Comparison of ENCODE assay signal across 1 cellular context in the genomic region with DNA sequence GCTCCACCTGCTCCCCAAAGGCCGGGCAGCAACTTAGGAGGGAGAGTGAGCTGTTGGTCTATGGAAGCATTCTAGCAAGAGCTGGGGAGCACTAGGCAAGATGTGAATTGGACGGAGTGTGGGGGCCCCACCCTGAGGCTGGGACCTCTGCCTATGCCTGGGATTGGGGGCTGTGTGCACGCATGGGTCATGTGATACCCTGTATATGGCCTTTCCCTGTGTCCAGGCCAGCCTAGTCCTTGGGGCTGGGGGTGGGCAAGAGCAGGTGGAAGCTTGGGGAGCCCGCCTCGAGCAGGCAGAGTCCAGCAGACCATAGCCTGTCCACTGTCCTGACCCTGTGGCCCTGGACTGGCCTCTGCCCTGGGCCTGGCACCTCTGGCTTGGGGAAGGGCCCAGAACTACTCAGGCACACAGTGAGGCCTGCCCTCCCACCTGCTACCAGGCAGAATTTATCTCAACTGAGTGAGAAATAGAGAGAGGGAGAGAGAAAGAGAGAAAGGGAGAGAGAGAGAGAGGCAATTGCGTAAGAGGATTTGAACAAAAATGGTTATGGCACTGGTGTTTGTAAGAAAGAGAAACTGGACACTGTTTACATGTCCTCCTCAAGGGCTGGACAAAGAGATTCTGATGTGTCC.
TF ChIP-seq lines count a peak whose summit lies in the region.

No MANE protein-coding gene starts in this region.

TF ChIP-seq in HepG2, 621 proteins besides CTCF, POLR2A, EP300 and RAD21 (continued from another document and continues in another):
- TF ChIP-seq, protein P1, sequence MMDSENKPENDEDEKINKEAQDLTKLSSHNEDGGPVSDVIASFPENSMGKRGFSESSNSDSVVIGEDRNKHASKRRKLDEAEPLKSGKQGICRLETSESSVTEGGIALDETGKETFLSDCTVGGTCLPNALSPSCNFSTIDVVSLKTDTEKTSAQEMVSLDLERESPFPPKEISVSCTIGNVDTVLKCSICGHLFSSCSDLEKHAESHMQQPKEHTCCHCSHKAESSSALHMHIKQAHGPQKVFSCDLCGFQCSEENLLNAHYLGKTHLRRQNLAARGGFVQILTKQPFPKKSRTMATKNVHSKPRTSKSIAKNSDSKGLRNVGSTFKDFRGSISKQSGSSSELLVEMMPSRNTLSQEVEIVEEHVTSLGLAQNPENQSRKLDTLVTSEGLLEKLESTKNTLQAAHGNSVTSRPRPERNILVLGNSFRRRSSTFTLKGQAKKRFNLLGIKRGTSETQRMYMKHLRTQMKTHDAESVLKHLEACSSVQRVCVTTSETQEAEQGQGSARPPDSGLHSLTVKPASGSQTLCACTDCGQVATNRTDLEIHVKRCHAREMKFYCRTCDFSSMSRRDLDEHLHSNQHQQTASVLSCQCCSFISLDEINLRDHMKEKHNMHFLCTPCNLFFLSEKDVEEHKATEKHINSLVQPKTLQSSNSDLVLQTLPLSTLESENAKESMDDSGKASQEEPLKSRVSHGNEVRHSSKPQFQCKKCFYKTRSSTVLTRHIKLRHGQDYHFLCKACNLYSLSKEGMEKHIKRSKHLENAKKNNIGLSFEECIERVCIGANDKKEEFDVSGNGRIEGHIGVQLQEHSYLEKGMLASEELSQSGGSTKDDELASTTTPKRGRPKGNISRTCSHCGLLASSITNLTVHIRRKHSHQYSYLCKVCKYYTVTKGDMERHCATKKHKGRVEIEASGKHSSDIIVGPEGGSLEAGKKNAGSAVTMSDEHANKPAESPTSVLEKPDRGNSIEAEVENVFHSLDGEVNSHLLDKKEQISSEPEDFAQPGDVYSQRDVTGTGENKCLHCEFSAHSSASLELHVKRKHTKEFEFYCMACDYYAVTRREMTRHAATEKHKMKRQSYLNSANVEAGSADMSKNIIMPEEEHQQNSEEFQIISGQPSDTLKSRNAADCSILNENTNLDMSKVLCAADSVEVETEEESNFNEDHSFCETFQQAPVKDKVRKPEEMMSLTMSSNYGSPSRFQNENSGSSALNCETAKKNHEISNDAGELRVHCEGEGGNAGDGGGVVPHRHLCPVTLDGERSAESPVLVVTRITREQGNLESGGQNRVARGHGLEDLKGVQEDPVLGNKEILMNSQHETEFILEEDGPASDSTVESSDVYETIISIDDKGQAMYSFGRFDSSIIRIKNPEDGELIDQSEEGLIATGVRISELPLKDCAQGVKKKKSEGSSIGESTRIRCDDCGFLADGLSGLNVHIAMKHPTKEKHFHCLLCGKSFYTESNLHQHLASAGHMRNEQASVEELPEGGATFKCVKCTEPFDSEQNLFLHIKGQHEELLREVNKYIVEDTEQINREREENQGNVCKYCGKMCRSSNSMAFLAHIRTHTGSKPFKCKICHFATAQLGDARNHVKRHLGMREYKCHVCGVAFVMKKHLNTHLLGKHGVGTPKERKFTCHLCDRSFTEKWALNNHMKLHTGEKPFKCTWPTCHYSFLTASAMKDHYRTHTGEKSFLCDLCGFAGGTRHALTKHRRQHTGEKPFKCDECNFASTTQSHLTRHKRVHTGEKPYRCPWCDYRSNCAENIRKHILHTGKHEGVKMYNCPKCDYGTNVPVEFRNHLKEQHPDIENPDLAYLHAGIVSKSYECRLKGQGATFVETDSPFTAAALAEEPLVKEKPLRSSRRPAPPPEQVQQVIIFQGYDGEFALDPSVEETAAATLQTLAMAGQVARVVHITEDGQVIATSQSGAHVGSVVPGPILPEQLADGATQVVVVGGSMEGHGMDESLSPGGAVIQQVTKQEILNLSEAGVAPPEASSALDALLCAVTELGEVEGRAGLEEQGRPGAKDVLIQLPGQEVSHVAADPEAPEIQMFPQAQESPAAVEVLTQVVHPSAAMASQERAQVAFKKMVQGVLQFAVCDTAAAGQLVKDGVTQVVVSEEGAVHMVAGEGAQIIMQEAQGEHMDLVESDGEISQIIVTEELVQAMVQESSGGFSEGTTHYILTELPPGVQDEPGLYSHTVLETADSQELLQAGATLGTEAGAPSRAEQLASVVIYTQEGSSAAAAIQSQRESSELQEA (CRISPR knock-in tag; IDR thresholded peaks at IDR 0.05; ENCODE audit: not compliant biosample characterization), result no peak
- TF ChIP-seq ZNF558 (CRISPR knock-in tag; IDR thresholded peaks at IDR 0.05; ENCODE audit: borderline replicate concordance) (no peak), CENPX (CRISPR knock-in tag; IDR thresholded peaks at IDR 0.05) (no peak), ZNF510 (CRISPR knock-in tag; IDR thresholded peaks at IDR 0.05; ENCODE audit: low read depth) (no peak), ZNF34 (CRISPR knock-in tag; IDR thresholded peaks at IDR 0.05; ENCODE audit: borderline replicate concordance) (no peak), ZFP62 (CRISPR knock-in tag; IDR thresholded peaks at IDR 0.05) (no peak), CSRNP1 (CRISPR knock-in tag; IDR thresholded peaks at IDR 0.05) (no peak), ZNF709 (CRISPR knock-in tag; IDR thresholded peaks at IDR 0.05) (no peak), ZFP36L2 (CRISPR knock-in tag; IDR thresholded peaks at IDR 0.05) (no peak), CBX5 (CRISPR knock-in tag; IDR thresholded peaks at IDR 0.05; ENCODE audit: borderline replicate concordance) (0 out of 2 replicates have a peak, but pooled peaks have one; percentile 23), ERF (CRISPR knock-in tag; IDR thresholded peaks at IDR 0.05) (peak; percentile 40; the same call in 1 of the 2 replicates), RBAK (CRISPR knock-in tag; IDR thresholded peaks at IDR 0.05) (no peak), CC2D1A (CRISPR knock-in tag; IDR thresholded peaks at IDR 0.05) (no peak), ZBTB21 (CRISPR knock-in tag; IDR thresholded peaks at IDR 0.05) (no peak), ZNF710 (CRISPR knock-in tag; IDR thresholded peaks at IDR 0.05; ENCODE audit: borderline replicate concordance) (peak; percentile 98), RFXAP (CRISPR knock-in tag; IDR thresholded peaks at IDR 0.05; ENCODE audit: borderline replicate concordance) (no peak), STAG1 (CRISPR knock-in tag; IDR thresholded peaks at IDR 0.05) (no peak), BHLHE40 (IDR thresholded peaks at IDR 0.05; ENCODE audit: low read length) (no peak), MEF2D (CRISPR knock-in tag; IDR thresholded peaks at IDR 0.05) (0 out of 2 replicates have a peak, but pooled peaks have one; percentile 35), TBP (CRISPR knock-in tag; IDR thresholded peaks at IDR 0.05) (no peak)
- TF ChIP-seq, protein P2, sequence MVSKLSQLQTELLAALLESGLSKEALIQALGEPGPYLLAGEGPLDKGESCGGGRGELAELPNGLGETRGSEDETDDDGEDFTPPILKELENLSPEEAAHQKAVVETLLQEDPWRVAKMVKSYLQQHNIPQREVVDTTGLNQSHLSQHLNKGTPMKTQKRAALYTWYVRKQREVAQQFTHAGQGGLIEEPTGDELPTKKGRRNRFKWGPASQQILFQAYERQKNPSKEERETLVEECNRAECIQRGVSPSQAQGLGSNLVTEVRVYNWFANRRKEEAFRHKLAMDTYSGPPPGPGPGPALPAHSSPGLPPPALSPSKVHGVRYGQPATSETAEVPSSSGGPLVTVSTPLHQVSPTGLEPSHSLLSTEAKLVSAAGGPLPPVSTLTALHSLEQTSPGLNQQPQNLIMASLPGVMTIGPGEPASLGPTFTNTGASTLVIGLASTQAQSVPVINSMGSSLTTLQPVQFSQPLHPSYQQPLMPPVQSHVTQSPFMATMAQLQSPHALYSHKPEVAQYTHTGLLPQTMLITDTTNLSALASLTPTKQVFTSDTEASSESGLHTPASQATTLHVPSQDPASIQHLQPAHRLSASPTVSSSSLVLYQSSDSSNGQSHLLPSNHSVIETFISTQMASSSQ (IDR thresholded peaks at IDR 0.05; ENCODE audit: low read depth), result no peak
- TF ChIP-seq, protein P2 (CRISPR knock-in tag; IDR thresholded peaks at IDR 0.05; ENCODE audit: borderline replicate concordance), result no peak
- TF ChIP-seq, protein P3, sequence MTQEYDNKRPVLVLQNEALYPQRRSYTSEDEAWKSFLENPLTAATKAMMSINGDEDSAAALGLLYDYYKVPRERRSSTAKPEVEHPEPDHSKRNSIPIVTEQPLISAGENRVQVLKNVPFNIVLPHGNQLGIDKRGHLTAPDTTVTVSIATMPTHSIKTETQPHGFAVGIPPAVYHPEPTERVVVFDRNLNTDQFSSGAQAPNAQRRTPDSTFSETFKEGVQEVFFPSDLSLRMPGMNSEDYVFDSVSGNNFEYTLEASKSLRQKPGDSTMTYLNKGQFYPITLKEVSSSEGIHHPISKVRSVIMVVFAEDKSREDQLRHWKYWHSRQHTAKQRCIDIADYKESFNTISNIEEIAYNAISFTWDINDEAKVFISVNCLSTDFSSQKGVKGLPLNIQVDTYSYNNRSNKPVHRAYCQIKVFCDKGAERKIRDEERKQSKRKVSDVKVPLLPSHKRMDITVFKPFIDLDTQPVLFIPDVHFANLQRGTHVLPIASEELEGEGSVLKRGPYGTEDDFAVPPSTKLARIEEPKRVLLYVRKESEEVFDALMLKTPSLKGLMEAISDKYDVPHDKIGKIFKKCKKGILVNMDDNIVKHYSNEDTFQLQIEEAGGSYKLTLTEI (CRISPR knock-in tag; conservative IDR thresholded peaks at IDR 0.05), result no peak
- TF ChIP-seq, protein P4, sequence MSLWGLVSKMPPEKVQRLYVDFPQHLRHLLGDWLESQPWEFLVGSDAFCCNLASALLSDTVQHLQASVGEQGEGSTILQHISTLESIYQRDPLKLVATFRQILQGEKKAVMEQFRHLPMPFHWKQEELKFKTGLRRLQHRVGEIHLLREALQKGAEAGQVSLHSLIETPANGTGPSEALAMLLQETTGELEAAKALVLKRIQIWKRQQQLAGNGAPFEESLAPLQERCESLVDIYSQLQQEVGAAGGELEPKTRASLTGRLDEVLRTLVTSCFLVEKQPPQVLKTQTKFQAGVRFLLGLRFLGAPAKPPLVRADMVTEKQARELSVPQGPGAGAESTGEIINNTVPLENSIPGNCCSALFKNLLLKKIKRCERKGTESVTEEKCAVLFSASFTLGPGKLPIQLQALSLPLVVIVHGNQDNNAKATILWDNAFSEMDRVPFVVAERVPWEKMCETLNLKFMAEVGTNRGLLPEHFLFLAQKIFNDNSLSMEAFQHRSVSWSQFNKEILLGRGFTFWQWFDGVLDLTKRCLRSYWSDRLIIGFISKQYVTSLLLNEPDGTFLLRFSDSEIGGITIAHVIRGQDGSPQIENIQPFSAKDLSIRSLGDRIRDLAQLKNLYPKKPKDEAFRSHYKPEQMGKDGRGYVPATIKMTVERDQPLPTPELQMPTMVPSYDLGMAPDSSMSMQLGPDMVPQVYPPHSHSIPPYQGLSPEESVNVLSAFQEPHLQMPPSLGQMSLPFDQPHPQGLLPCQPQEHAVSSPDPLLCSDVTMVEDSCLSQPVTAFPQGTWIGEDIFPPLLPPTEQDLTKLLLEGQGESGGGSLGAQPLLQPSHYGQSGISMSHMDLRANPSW (CRISPR knock-in tag; IDR thresholded peaks at IDR 0.05; ENCODE audit: borderline replicate concordance), result no peak
- TF ChIP-seq, protein P5, sequence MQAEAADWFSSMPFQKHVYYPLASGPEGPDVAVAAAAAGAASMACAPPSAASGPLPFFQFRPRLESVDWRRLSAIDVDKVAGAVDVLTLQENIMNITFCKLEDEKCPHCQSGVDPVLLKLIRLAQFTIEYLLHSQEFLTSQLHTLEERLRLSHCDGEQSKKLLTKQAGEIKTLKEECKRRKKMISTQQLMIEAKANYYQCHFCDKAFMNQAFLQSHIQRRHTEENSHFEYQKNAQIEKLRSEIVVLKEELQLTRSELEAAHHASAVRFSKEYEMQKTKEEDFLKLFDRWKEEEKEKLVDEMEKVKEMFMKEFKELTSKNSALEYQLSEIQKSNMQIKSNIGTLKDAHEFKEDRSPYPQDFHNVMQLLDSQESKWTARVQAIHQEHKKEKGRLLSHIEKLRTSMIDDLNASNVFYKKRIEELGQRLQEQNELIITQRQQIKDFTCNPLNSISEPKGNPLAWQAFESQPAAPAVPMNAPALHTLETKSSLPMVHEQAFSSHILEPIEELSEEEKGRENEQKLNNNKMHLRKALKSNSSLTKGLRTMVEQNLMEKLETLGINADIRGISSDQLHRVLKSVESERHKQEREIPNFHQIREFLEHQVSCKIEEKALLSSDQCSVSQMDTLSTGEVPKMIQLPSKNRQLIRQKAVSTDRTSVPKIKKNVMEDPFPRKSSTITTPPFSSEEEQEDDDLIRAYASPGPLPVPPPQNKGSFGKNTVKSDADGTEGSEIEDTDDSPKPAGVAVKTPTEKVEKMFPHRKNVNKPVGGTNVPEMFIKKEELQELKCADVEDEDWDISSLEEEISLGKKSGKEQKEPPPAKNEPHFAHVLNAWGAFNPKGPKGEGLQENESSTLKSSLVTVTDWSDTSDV (CRISPR knock-in tag; IDR thresholded peaks at IDR 0.05), result no peak
